ENCODE assay signal across 20 cellular contexts in the genomic region with DNA sequence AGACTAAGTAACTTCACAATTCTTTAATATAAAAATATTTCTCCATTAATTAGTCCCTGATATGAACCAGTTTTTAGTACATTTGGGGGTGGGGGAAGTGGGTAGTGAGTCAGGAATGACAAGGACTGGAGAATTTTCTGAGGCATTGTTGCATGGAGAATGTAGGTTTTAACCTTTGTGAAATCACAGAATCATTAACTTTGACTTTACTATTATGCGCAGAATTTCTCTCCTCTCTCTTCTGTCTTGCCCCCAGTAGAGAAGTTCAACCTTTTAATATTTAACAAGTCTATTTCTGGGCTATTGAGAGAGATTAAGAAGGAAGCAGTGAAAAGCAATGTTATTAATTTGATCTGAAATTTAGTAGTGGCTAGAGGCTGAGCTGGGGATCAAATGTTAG.
"Had no signal": no experiment of that assay in that cellular context is flagged by ENCODE, and none has a peak within 500 bp of the region (broad histone marks: within the 10 kb centered on the region; RNA-seq: fewer than 3 reads in every experiment).

No MANE protein-coding gene starts in this region.

- H3K36me3 ChIP-seq: colonic mucosa, vagina had no signal

- FAIRE-seq: bronchial epithelial cell had no signal

- DNase-seq: activated CD4-positive, alpha-beta T cell treated with anti-CD3 and anti-CD28 coated beads, Interleukin-2, amount 10 ng/mL, durations not matched to agents 7 days and 5 days; activated CD8-positive, alpha-beta T cell treated with anti-CD3 and anti-CD28 coated beads for 36 hours; colonic mucosa; foreskin keratinocyte; glutamatergic neuron; immature natural killer cell; left cardiac atrium; mesendoderm; mucosa of descending colon; naive B cell; posterior cingulate gyrus; stimulated activated CD4-positive, alpha-beta T cell treated with anti-CD3 and anti-CD28 coated beads, Interleukin-4, amount 100 ng/mL, for 1 hour; stimulated activated naive CD4-positive, alpha-beta T cell; testis; trophoblast cell had no signal

- H3K27me3 ChIP-seq: colonic mucosa, foreskin keratinocyte, hepatocyte, testis, vagina had no signal

- H3K4me3 ChIP-seq: colonic mucosa, hepatocyte, mucosa of descending colon, testis, vagina had no signal

- H3K27ac ChIP-seq: colonic mucosa, epithelial cell of prostate, foreskin keratinocyte, hepatocyte, testis, vagina had no signal

- ATAC-seq: activated CD8-positive, alpha-beta T cell treated with anti-CD3 and anti-CD28 coated beads for 36 hours; activated T-helper 17 cell treated with anti-CD3 and anti-CD28 coated beads, Interleukin-2, amount 50 U/mL, for 72 hours; foreskin keratinocyte; left cardiac atrium; mucosa of descending colon had no signal

- H3K4me1 ChIP-seq: colonic mucosa, testis, vagina had no signal

- H3K9me3 ChIP-seq: colonic mucosa, mucosa of descending colon, testis, vagina had no signal
